ENCODE assay signal across 13 cellular contexts in the genomic region with DNA sequence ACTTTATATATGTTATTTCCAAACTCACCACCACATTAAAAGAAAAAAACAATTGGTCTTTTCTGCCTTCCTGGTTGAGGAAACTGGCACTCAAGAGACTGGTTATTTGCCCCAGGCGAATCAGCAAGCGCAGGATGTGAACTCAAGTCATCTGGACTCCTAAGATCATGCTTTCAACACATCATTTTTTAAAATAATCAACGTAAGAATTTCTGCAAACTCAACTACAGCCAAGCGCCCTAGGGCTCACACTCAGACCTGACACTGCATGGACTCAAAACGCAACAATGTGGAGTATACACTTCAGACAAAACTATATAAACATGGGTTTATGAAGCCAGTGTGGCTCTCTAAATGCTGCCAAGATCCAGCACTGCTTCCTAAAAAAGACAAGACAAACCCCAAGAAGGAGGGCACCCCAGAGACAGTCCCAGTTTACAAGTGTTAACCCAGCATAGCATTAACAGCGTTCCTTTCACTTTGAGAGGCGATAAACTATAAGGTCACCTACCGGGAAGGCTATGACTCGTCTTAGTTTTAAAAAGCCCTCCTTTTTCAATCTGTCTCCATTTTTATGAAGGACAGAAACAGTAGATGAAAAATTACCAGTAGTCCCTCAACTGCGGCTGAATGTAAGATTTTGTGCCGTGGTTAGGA. TPM values are rescaled to one million over a fixed set of nuclear protein-coding genes. Genes with fewer than 3 reads are reported as not detected.
A peak's percentile ranks its signal among the peaks of the same experiment; 100 is the strongest.
DNase-seq lines count a peak whose midpoint lies in the region; ATAC-seq and TF ChIP-seq lines count a peak whose summit lies in the region.
"Had no signal": no experiment of that assay in that cellular context is flagged by ENCODE, and none has a peak within 500 bp of the region (broad histone marks: within the 10 kb centered on the region; RNA-seq: fewer than 3 reads in every experiment).

No MANE protein-coding gene starts in this region.

- peak; percentile 12 for DNase-seq in NCI-H1092 treated with DMSO at 0.1 percent for 48 hours (lab: John Stamatoyannopoulos, UW)
- DNase-seq in NCI-H1092 (lab: John Stamatoyannopoulos, UW): no peak
- peak; percentile 19 for DNase-seq in astrocyte of the hippocampus (ENCODE audit: low read depth, low spot score)
- no peak for DNase-seq in left ventricle myocardium inferior
- DNase-seq in islet precursor cell: no peak
- no peak for DNase-seq in kidney glomerular epithelial cell (lab: John Stamatoyannopoulos, UW)
- DNase-seq: 8988T; DMS153; NK-92 treated with Interleukin-12 subunit alpha and Interleukin-12 subunit beta, amount 100 ng/mL, for 24 hours had no signal

- intact Hi-C loops in left ventricle myocardium inferior (cut with micrococcal nuclease): no loop called here

- H3K36me3 ChIP-seq in left ventricle myocardium inferior (no peaks in the 10 kb centered on the region), stomach smooth muscle (ENCODE audit: control insufficient read depth in 2 of 2, insufficient read depth in 2 of 2, low read length in 2 of 2) (no peaks in the 10 kb centered on the region)
- H3K36me3 ChIP-seq: ascending aorta had no signal

- peak overlapping the region; percentile 56 to 62 for H3K9ac ChIP-seq in stomach smooth muscle (ENCODE audit: low read length in 2 of 2)

- peak overlapping the region; percentile 31 for H3K27ac ChIP-seq in left ventricle myocardium inferior (replicated peaks)
- peak overlapping the region; percentile 62 for H3K27ac ChIP-seq in stomach smooth muscle (ENCODE audit: low read length)

- H3K9me3 ChIP-seq in left ventricle myocardium inferior (replicated peaks) (no peaks in the 10 kb centered on the region), stomach smooth muscle (ENCODE audit: control insufficient read depth in 2 of 2, low read length in 2 of 2) (no peaks in the 10 kb centered on the region)
- H3K9me3 ChIP-seq: ascending aorta had no signal

- H3K4me1 ChIP-seq in left ventricle myocardium inferior (peaks cover 81% of the 10 kb centered on the region), stomach smooth muscle (ENCODE audit: control insufficient read depth, insufficient read depth, low read length) (peaks cover 4% of the 10 kb centered on the region)
- H3K4me1 ChIP-seq: ascending aorta had no signal

- TF ChIP-seq CTCF in left ventricle myocardium inferior (IDR thresholded peaks at IDR 0.05; ENCODE audit: borderline replicate concordance): no peak

- no peak overlapping the region for H3K4me3 ChIP-seq in left ventricle myocardium inferior
- peak overlapping the region; percentile 62 to 72 for H3K4me3 ChIP-seq in stomach smooth muscle (ENCODE audit: low read length in 2 of 2)

- no peaks in the 10 kb centered on the region for H3K27me3 ChIP-seq in left ventricle myocardium inferior (ENCODE audit: low read depth)
- no peaks in the 10 kb centered on the region for H3K27me3 ChIP-seq in stomach smooth muscle (ENCODE audit: control insufficient read depth in 1 of 2, insufficient read depth in 2 of 2, low read length in 2 of 2)
- H3K27me3 ChIP-seq: ascending aorta had no signal

- no peak for ATAC-seq in HG03025 (IDR thresholded peaks at IDR 0.05; ENCODE audit: low FRiP score, unreplicated experiment)
- ATAC-seq: stimulated activated memory B cell treated with anti-CD40 and anti-IgM and Interleukin-4, amounts not matched to agents 10 μg/mL and 1 μg/mL and 100 μg/mL, for 72 hours had no signal

RNA-seq across cellular contexts. Expression of a gene that starts 54.9 kb away (rescaled TPM):
- total RNA-seq in left ventricle myocardium inferior: 127 TPM

Comparison
In these comparisons a context has a peak if more than half of its experiments do, and no peak if none do; other contexts are left out.
1. DNase-seq: peak in NCI-H1092 treated with DMSO at 0.1 percent for 48 hours (single experiment) and astrocyte of the hippocampus (single experiment); none in NCI-H1092 (single experiment), left ventricle myocardium inferior (single experiment), islet precursor cell (single experiment) and kidney glomerular epithelial cell (single experiment).